In genomic region chr12:56636118-56636674, GRCh38 we compare ENCODE assay signal across 1 cellular context.
TF ChIP-seq lines count a peak whose summit lies in the region.

No MANE protein-coding gene starts in this region.

TF ChIP-seq in Ishikawa, 13 proteins besides CTCF, POLR2A, EP300 and RAD21 (continued from another document):
- TF ChIP-seq REST (IDR thresholded peaks at IDR 0.05; ENCODE audit: low read depth) (no peak), ZBTB7A (IDR thresholded peaks at IDR 0.05; ENCODE audit: low read depth) (no peak; the same call in 1 of the 2 replicates), NFIC (IDR thresholded peaks at IDR 0.05) (peak; percentile 69), EGR1 (IDR thresholded peaks at IDR 0.05) (no peak), MAX (IDR thresholded peaks at IDR 0.05) (no peak), YY1 (IDR thresholded peaks at IDR 0.05; ENCODE audit: low read depth) (peak; percentile 70; the same call in 1 of the 2 replicates), TCF12 (IDR thresholded peaks at IDR 0.05; ENCODE audit: low read depth) (no peak), CREB1 (IDR thresholded peaks at IDR 0.05; ENCODE audit: low read depth) (no peak), FOXM1 (IDR thresholded peaks at IDR 0.05; ENCODE audit: borderline replicate concordance, low read depth) (no peak), CEBPB (IDR thresholded peaks at IDR 0.05) (no peak), USF1 (IDR thresholded peaks at IDR 0.05) (no peak)
